ENCODE assay signal across 8 cellular contexts in genomic region chr5:112492291-112492690, GRCh38.
DNase-seq lines count a peak whose midpoint lies in the region; ATAC-seq and TF ChIP-seq lines count a peak whose summit lies in the region.

No MANE protein-coding gene starts in this region.

- intact Hi-C loops in stomach (cut with DNase I; ENCODE audit: low total_unique reads) = no loop called here

- DNase-seq in EL = peak; percentile 66
- peak; percentile 50 for DNase-seq in NCI-H748 (lab: John Stamatoyannopoulos, UW; ENCODE audit: unreplicated experiment)
- DNase-seq in astrocyte of the spinal cord (ENCODE audit: low read depth, low spot score) = peak; percentile 60
- peak; percentile 69 for DNase-seq in islet precursor cell
- DNase-seq in stomach = peak; percentile 55
- DNase-seq in LoVo (ENCODE audit: low spot score) = no peak

- ATAC-seq in GM19372 (IDR thresholded peaks at IDR 0.05; ENCODE audit: low read depth, unreplicated experiment) (peak; percentile 99), HG03139 (IDR thresholded peaks at IDR 0.05; ENCODE audit: unreplicated experiment) (peak; percentile 95)

- TF ChIP-seq EP300 in stomach (IDR thresholded peaks at IDR 0.05) = no peak

- no peak for TF ChIP-seq POLR2A in stomach (IDR thresholded peaks at IDR 0.05)

- 4 to 36% (median 21%) methylated on average over 7 of the region's 7 CpGs for WGBS in stomach, 5 donors

- no peak overlapping the region for H3K4me3 ChIP-seq in astrocyte of the spinal cord (ENCODE audit: low read depth, low read length)
- no peak overlapping the region for H3K4me3 ChIP-seq in stomach

- no peaks in the 10 kb centered on the region for H3K36me3 ChIP-seq in stomach

- H3K27me3 ChIP-seq in stomach = no peaks in the 10 kb centered on the region

- no peaks in the 10 kb centered on the region for H3K9me3 ChIP-seq in stomach

- H3K27ac ChIP-seq in stomach = no peak overlapping the region

- TF ChIP-seq CTCF in astrocyte of the spinal cord (IDR thresholded peaks at IDR 0.05; ENCODE audit: low read depth, low read length) = peak; percentile 78
- peak in 5 of 7 experiments; percentile 20 to 38 (median 29) for TF ChIP-seq CTCF in stomach (IDR thresholded peaks at IDR 0.05)

- H3K4me1 ChIP-seq in stomach = no peaks in the 10 kb centered on the region

- in situ Hi-C loops in astrocyte of the spinal cord (cut with HindIII; ENCODE audit: low sequenced_read_pairs) = no loop called here
